9 cellular contexts compared by ENCODE assay signal in the genomic region with DNA sequence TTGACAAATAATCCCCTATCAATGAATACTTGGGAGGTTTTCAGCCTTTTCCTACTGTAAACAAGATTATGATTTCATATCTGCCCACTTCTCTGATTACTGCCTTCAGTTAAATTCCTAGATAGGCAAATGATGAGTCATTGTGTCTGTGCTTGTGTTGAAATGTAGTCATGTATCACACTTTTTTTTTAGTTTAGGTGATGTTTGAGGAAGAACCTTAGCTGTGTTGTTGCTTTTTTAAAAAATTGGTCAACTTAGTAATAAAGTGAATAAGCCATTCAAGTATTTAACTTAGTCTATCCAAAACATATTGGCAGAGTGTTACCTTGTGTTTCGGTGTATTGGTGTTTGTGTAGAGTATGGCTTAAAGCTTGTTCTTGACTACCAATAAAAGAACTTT.
DNase-seq lines count a peak whose midpoint lies in the region; ATAC-seq and TF ChIP-seq lines count a peak whose summit lies in the region.
"Had no signal": no experiment of that assay in that cellular context is flagged by ENCODE, and none has a peak within 500 bp of the region (broad histone marks: within the 10 kb centered on the region; RNA-seq: fewer than 3 reads in every experiment).

No MANE protein-coding gene starts in this region.

- H3K4me3 ChIP-seq in BJ (ENCODE audit: low read depth, low read length) (no peak overlapping the region), left lung (no peak overlapping the region)

- CTCF ChIA-PET in BJ (lab: Yijun Ruan, JAX): no interaction called here

- POLR2A ChIA-PET in BJ (lab: Charles Lee): no interaction called here

- intact Hi-C loops in left lung (cut with DNase I): no loop called here

- TF ChIP-seq CTCF in BJ (IDR thresholded peaks at IDR 0.05; ENCODE audit: insufficient read depth, low read depth, low read length) (no peak), left lung (IDR thresholded peaks at IDR 0.05) (no peak)

- H3K36me3 ChIP-seq in BJ (ENCODE audit: control insufficient read depth, insufficient read depth, low read length) (peaks cover 4% of the 10 kb centered on the region), left lung (peaks cover 0 to 43% of the 10 kb centered on the region in 2 donors)

- H3K4me1 ChIP-seq in left lung: peaks cover 11 to 37% of the 10 kb centered on the region in 2 donors

- ATAC-seq in left lung (peak; percentile 41), GM21423 (IDR thresholded peaks at IDR 0.05; ENCODE audit: unreplicated experiment) (no peak), HG02798 (IDR thresholded peaks at IDR 0.05; ENCODE audit: poor library complexity, unreplicated experiment) (no peak)

- H3K27me3 ChIP-seq in BJ (ENCODE audit: control insufficient read depth, insufficient read depth, low read length) (no peaks in the 10 kb centered on the region), left lung (no peaks in the 10 kb centered on the region)

- H3K27ac ChIP-seq in left lung: no peak overlapping the region

- H3K9me3 ChIP-seq in left lung: no peaks in the 10 kb centered on the region

- DNase-seq in BJ (ENCODE audit: low read depth) (peak; percentile 30), HT1080 (ENCODE audit: low read depth) (peak; percentile 60), amniotic epithelial cell (ENCODE audit: low read depth) (peak; percentile 92), left lung (no peak), DMS79 (lab: John Stamatoyannopoulos, UW) (no peak), retina (no peak)
- DNase-seq: stimulated activated CD4-positive, alpha-beta T cell treated with anti-CD3 and anti-CD28 coated beads, Interleukin-15, amount 100 ng/mL, for 24 hours had no signal

Comparison
In these comparisons a context has a peak if more than half of its experiments do, and no peak if none do; other contexts are left out.
1. DNase-seq: peak in BJ (single experiment), HT1080 (single experiment) and amniotic epithelial cell (single experiment); none in left lung (0 of 2), DMS79 (single experiment) and retina (single experiment).